Comparison of ENCODE assay signal across 23 cellular contexts in genomic region chr1:235142991-235143390, GRCh38.
"Had no signal": no experiment of that assay in that cellular context is flagged by ENCODE, and none has a peak within 500 bp of the region (broad histone marks: within the 10 kb centered on the region; RNA-seq: fewer than 3 reads in every experiment).

No MANE protein-coding gene starts in this region.

- H3K36me3 ChIP-seq: colonic mucosa had no signal

- H3K4me3 Mint-ChIP-seq: dendritic cell treated with granulocyte-macrophage colony-stimulating factor and Interleukin-4, amounts not matched to agents 40 ng/mL and 50 ng/mL, for 4 days; effector memory CD8-positive, alpha-beta T cell; endodermal cell; mesothelial cell of epicardium had no signal

- H3K4me1 Mint-ChIP-seq: endodermal cell, mesothelial cell of epicardium had no signal

- H3K9me3 ChIP-seq: colonic mucosa, esophagus squamous epithelium, gastrocnemius medialis, heart right ventricle, left lung, lower lobe of right lung, mucosa of descending colon had no signal

- H3K4me1 ChIP-seq: colonic mucosa, esophagus squamous epithelium, gastrocnemius medialis, heart right ventricle, left lung, lower lobe of right lung had no signal

- H3K9me3 Mint-ChIP-seq: dendritic cell treated with granulocyte-macrophage colony-stimulating factor and Interleukin-4, amounts not matched to agents 40 ng/mL and 50 ng/mL, for 4 days; effector memory CD8-positive, alpha-beta T cell; mesothelial cell of epicardium had no signal

- ATAC-seq: effector memory CD8-positive, alpha-beta T cell; esophagus mucosa; gastrocnemius medialis; heart right ventricle; left cardiac atrium; left lung; left ventricle myocardium superior; lower lobe of right lung; mucosa of descending colon had no signal

- H3K27ac ChIP-seq: colonic mucosa, epithelial cell of prostate, esophagus squamous epithelium, gastrocnemius medialis, heart right ventricle, left lung, lower lobe of right lung had no signal

- H3K27me3 Mint-ChIP-seq: dendritic cell treated with granulocyte-macrophage colony-stimulating factor and Interleukin-4, amounts not matched to agents 40 ng/mL and 50 ng/mL, for 4 days; effector memory CD8-positive, alpha-beta T cell had no signal

- H3K27ac Mint-ChIP-seq: dendritic cell treated with granulocyte-macrophage colony-stimulating factor and Interleukin-4, amounts not matched to agents 40 ng/mL and 50 ng/mL, for 4 days; endodermal cell; mesothelial cell of epicardium had no signal

- DNase-seq: colonic mucosa; cortex of kidney; effector CD8-positive, alpha-beta T cell; effector memory CD8-positive, alpha-beta T cell; endodermal cell; erythroblast; esophagus squamous epithelium; foreskin fibroblast; foreskin melanocyte; gastrocnemius medialis; glutamatergic neuron; heart right ventricle; hippocampal formation; left cardiac atrium; left lung; left ventricle myocardium superior; lower lobe of right lung; mesenchymal stem cell; mucosa of descending colon had no signal

- H3K4me3 ChIP-seq: colonic mucosa, esophagus squamous epithelium, gastrocnemius medialis, heart right ventricle, left lung, lower lobe of right lung, mucosa of descending colon had no signal

- H3K27me3 ChIP-seq: colonic mucosa, esophagus squamous epithelium, gastrocnemius medialis, heart right ventricle, left lung had no signal
